Comparison of ENCODE assay signal across 34 cellular contexts in the genomic region with DNA sequence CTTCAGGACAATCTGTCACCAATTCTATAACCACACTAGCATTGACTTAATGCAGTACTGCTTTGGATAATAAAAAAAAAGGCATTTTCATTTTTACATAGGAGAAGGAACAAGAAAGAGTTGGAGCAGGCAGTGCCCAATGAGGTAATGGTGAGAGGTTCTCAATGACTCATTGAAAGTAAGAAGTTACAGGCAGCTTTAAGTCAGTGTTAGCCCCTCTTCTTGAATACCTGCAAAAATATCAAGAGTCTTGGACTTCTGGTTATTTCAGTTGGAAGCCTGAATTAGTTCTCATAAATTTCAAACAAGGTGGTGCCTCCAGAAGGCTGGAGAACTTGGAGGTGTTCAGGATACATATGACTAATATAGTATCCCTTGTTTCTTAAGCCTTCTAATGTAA.
"Had no signal": no experiment of that assay in that cellular context is flagged by ENCODE, and none has a peak within 500 bp of the region (broad histone marks: within the 10 kb centered on the region; RNA-seq: fewer than 3 reads in every experiment).

No MANE protein-coding gene starts in this region.

- DNase-seq: activated B cell treated with CpG ODN at 0.5 μM for 24 hours; activated CD4-positive, alpha-beta memory T cell treated with anti-CD3 and anti-CD28 coated beads for 36 hours; activated CD4-positive, alpha-beta T cell treated with anti-CD3 and anti-CD28 coated beads for 4 hours; activated CD4-positive, alpha-beta T cell treated with anti-CD3 and anti-CD28 coated beads, Interleukin-2, amount 50 U/mL, for 1 hour; activated CD4-positive, CD25-positive, alpha-beta regulatory T cell treated with anti-CD3 and anti-CD28 coated beads, Interleukin-2, amount 50 U/mL, for 72 hours; activated CD8-positive, alpha-beta memory T cell treated with anti-CD3 and anti-CD28 coated beads, Interleukin-2, amount 50 U/mL, for 4 hours; activated naive CD4-positive, alpha-beta T cell treated with anti-CD3 and anti-CD28 coated beads, Interleukin-2, amount 10 ng/mL, durations not matched to agents 7 days and 5 days; activated naive CD8-positive, alpha-beta T cell treated with anti-CD3 and anti-CD28 coated beads, Interleukin-2, amount 50 U/mL, for 24 hours; activated T-cell treated with anti-CD3 and anti-CD28 coated beads for 4 hours; activated T-cell treated with anti-CD3 and anti-CD28 coated beads, Interleukin-2, amount 50 U/mL, for 4 hours; amniotic stem cell; aorta; Kasumi-1; KG1; NCI-H1048; NCI-H1105 treated with DMSO at 0.1 percent for 48 hours; NCI-H1436; NCI-H1694; NCI-H2029; NCI-H2107; NCI-H2171; NCI-H510A; NCI-H526; NCI-H748 treated with DMSO at 0.1 percent for 48 hours; PC-9; SIG-M5; SW 1271; T-helper 1 cell; T-helper 2 cell; T-helper 9 cell had no signal

- FAIRE-seq: RCC 7860 had no signal

- H3K27ac ChIP-seq: PC-9, RWPE1, VCaP had no signal

- H3K4me3 ChIP-seq: PC-9 had no signal

- H3K4me2 ChIP-seq: PC-9 had no signal

- H2AFZ ChIP-seq: PC-9 had no signal

- ATAC-seq: activated naive CD8-positive, alpha-beta T cell treated with anti-CD3 and anti-CD28 coated beads, Interleukin-2, amount 50 U/mL, for 24 hours; activated T-cell treated with anti-CD3 and anti-CD28 coated beads, Interleukin-2, amount 50 U/mL, for 4 hours; Right ventricle myocardium inferior had no signal
